Comparison of ENCODE assay signal across 31 cellular contexts in genomic region chr6:96213768-96214167, GRCh38.
"Had no signal": no experiment of that assay in that cellular context is flagged by ENCODE, and none has a peak within 500 bp of the region (broad histone marks: within the 10 kb centered on the region; RNA-seq: fewer than 3 reads in every experiment).

No MANE protein-coding gene starts in this region.

- H3K27ac Mint-ChIP-seq: activated CD4-positive, alpha-beta T cell treated with anti-CD3 and anti-CD28 coated beads for 36 hours; activated CD4-positive, alpha-beta T cell treated with anti-CD3 and anti-CD28 coated beads, Interleukin-2, amount 10 ng/mL, durations not matched to agents 7 days and 5 days; activated naive CD4-positive, alpha-beta T cell treated with anti-CD3 and anti-CD28 coated beads for 36 hours; activated naive CD4-positive, alpha-beta T cell treated with anti-CD3 and anti-CD28 coated beads, Interleukin-2, amount 50 U/mL, for 72 hours; activated T-helper 1 cell treated with anti-CD3 and anti-CD28 coated beads, Interleukin-12 subunit alpha, Interleukin-12 subunit beta, Interleukin-2, Interleukin-4 antibody, amounts not matched to agents 30 ng/mL and 10 ng/mL and 1 ng/mL, durations not matched to agents 14 hours and 24 hours and 36 hours; WTC11 had no signal

- H3K36me3 Mint-ChIP-seq: activated naive CD4-positive, alpha-beta T cell treated with anti-CD3 and anti-CD28 coated beads, Interleukin-2, amount 50 U/mL, for 72 hours; brain; WTC11 had no signal

- H3K4me1 Mint-ChIP-seq: activated CD4-positive, alpha-beta T cell treated with anti-CD3 and anti-CD28 coated beads for 36 hours; activated CD4-positive, alpha-beta T cell treated with anti-CD3 and anti-CD28 coated beads, Interleukin-2, amount 10 ng/mL, durations not matched to agents 7 days and 5 days had no signal

- H3K27me3 Mint-ChIP-seq: activated CD4-positive, alpha-beta T cell treated with anti-CD3 and anti-CD28 coated beads for 36 hours; activated CD4-positive, alpha-beta T cell treated with anti-CD3 and anti-CD28 coated beads, Interleukin-2, amount 10 ng/mL, durations not matched to agents 7 days and 5 days; brain had no signal

- H3K4me3 Mint-ChIP-seq: activated CD4-positive, alpha-beta T cell treated with anti-CD3 and anti-CD28 coated beads for 36 hours; activated CD4-positive, alpha-beta T cell treated with anti-CD3 and anti-CD28 coated beads, Interleukin-2, amount 10 ng/mL, durations not matched to agents 7 days and 5 days; activated naive CD4-positive, alpha-beta T cell treated with anti-CD3 and anti-CD28 coated beads for 36 hours; activated T-cell treated with anti-CD3 and anti-CD28 coated beads, Interleukin-2, amount 50 U/mL, for 4 hours; activated T-helper 1 cell treated with anti-CD3 and anti-CD28 coated beads, Interleukin-12 subunit alpha, Interleukin-12 subunit beta, Interleukin-2, Interleukin-4 antibody, amounts not matched to agents 30 ng/mL and 10 ng/mL and 1 ng/mL, durations not matched to agents 14 hours and 24 hours and 36 hours; WTC11 had no signal

- ATAC-seq: activated CD4-positive, alpha-beta T cell treated with anti-CD3 and anti-CD28 coated beads for 36 hours; activated CD4-positive, CD25-positive, alpha-beta regulatory T cell treated with anti-CD3 and anti-CD28 coated beads, Interleukin-2, amount 50 U/mL, for 24 hours; activated naive CD4-positive, alpha-beta T cell treated with anti-CD3 and anti-CD28 coated beads, Interleukin-2, amount 50 U/mL, for 72 hours; activated T-cell treated with anti-CD3 and anti-CD28 coated beads, Interleukin-2, amount 50 U/mL, for 4 hours; WTC11 had no signal

- H3K9me3 Mint-ChIP-seq: activated CD4-positive, alpha-beta T cell treated with anti-CD3 and anti-CD28 coated beads, Interleukin-2, amount 10 ng/mL, durations not matched to agents 7 days and 5 days; activated naive CD4-positive, alpha-beta T cell treated with anti-CD3 and anti-CD28 coated beads for 36 hours; activated naive CD4-positive, alpha-beta T cell treated with anti-CD3 and anti-CD28 coated beads, Interleukin-2, amount 50 U/mL, for 72 hours; activated T-cell treated with anti-CD3 and anti-CD28 coated beads, Interleukin-2, amount 50 U/mL, for 4 hours; activated T-helper 1 cell treated with anti-CD3 and anti-CD28 coated beads, Interleukin-12 subunit alpha, Interleukin-12 subunit beta, Interleukin-2, Interleukin-4 antibody, amounts not matched to agents 30 ng/mL and 10 ng/mL and 1 ng/mL, durations not matched to agents 14 hours and 24 hours and 36 hours; brain; WTC11 had no signal

- DNase-seq: activated CD4-positive, alpha-beta T cell treated with anti-CD3 and anti-CD28 coated beads for 36 hours; activated CD4-positive, alpha-beta T cell treated with anti-CD3 and anti-CD28 coated beads, Interleukin-2, amount 10 ng/mL, durations not matched to agents 7 days and 5 days; activated CD4-positive, alpha-beta T cell treated with anti-CD3 and anti-CD28 coated beads, Interleukin-2, amount 50 U/mL, for 48 hours; activated CD8-positive, alpha-beta memory T cell treated with anti-CD3 and anti-CD28 coated beads, Interleukin-2, amount 50 U/mL, for 4 hours; activated gamma-delta T cell treated with Interleukin-2 at 50 U/mL for 16 hours; activated naive CD4-positive, alpha-beta T cell treated with anti-CD3 and anti-CD28 coated beads for 36 hours; activated T-cell treated with anti-CD3 and anti-CD28 coated beads for 4 hours; activated T-cell treated with anti-CD3 and anti-CD28 coated beads, Interleukin-2, amount 50 U/mL, for 4 hours; adrenal gland; central memory CD4-positive, alpha-beta T cell; Karpas-422; MG63; NCI-H1048; NCI-H146; NCI-H187; NCI-H2029 treated with DMSO at 0.1 percent for 48 hours; NCI-H2107; NCI-H2171; NCI-H510A; NCI-H526; NCI-H748 treated with DMSO at 0.1 percent for 48 hours; NK-92 treated with Interleukin-12 subunit alpha and Interleukin-12 subunit beta, amount 100 ng/mL, for 24 hours; PC-9; Right ventricle myocardium superior; SJCRH30; T1000 had no signal
